1 cellular context compared by ENCODE assay signal in genomic region chr2:68387408-68388350, GRCh38.
TF ChIP-seq lines count a peak whose summit lies in the region.

No MANE protein-coding gene starts in this region.

TF ChIP-seq in GM12878, 131 proteins besides CTCF, POLR2A, EP300 and RAD21 (continued from another document and continues in another):
- TF ChIP-seq TBL1XR1 (IDR thresholded peaks at IDR 0.05; ENCODE audit: low read depth, low read length): peak; percentile 88
- peak; percentile 8; the same call in 1 of the 2 replicates for TF ChIP-seq IRF4 (IDR thresholded peaks at IDR 0.05; ENCODE audit: low read depth, low read length)
- no peak for TF ChIP-seq E2F8 (IDR thresholded peaks at IDR 0.05; ENCODE audit: low read depth, partially characterized antibody)
- TF ChIP-seq MAX (IDR thresholded peaks at IDR 0.05; ENCODE audit: low read depth, low read length): no peak; the same call in 1 of the 2 replicates
- no peak for TF ChIP-seq BRCA1 (IDR thresholded peaks at IDR 0.05; ENCODE audit: low read depth, low read length)
- no peak for TF ChIP-seq SUZ12 (IDR thresholded peaks at IDR 0.05; ENCODE audit: unreplicated experiment)
- no peak for TF ChIP-seq JUND (IDR thresholded peaks at IDR 0.05; ENCODE audit: low read depth, low read length)
- no peak for TF ChIP-seq PBX3 (IDR thresholded peaks at IDR 0.05; ENCODE audit: insufficient replicate concordance, low read depth, low read length)
- TF ChIP-seq KDM1A (IDR thresholded peaks at IDR 0.05; ENCODE audit: borderline replicate concordance): no peak
- peak; percentile 97 for TF ChIP-seq NFIC (IDR thresholded peaks at IDR 0.05; ENCODE audit: low read depth, low read length)
- peak; percentile 72 for TF ChIP-seq MTA2 (IDR thresholded peaks at IDR 0.05; ENCODE audit: low read depth)
- no peak for TF ChIP-seq SIX5 (IDR thresholded peaks at IDR 0.05; ENCODE audit: low read depth, low read length, severe bottlenecking)
- peak; percentile 23; the same call in 1 of the 2 replicates for TF ChIP-seq HDGF (IDR thresholded peaks at IDR 0.05)
- TF ChIP-seq NKRF (conservative IDR thresholded peaks at IDR 0.05): no peak
- TF ChIP-seq SKIL (IDR thresholded peaks at IDR 0.05; ENCODE audit: low read depth, poor library complexity, severe bottlenecking): peak; percentile 81
- TF ChIP-seq ZNF207 (IDR thresholded peaks at IDR 0.05; ENCODE audit: borderline replicate concordance): no peak; the same call in 1 of the 2 replicates
- 0 out of 2 replicates have a peak, but pooled peaks have one; percentile 17 for TF ChIP-seq RCOR1 (conservative IDR thresholded peaks at IDR 0.05; ENCODE audit: low read depth, low read length)
- no peak for TF ChIP-seq REST (IDR thresholded peaks at IDR 0.05; ENCODE audit: low read depth, low read length)
- TF ChIP-seq PML (IDR thresholded peaks at IDR 0.05; ENCODE audit: low read length): peak; percentile 83
- TF ChIP-seq HSF1 (IDR thresholded peaks at IDR 0.05; ENCODE audit: low read depth, low read length): no peak
- no peak for TF ChIP-seq ZSCAN29 (IDR thresholded peaks at IDR 0.05)
- TF ChIP-seq ZBTB4 (CRISPR knock-in tag; IDR thresholded peaks at IDR 0.05): peak; percentile 46; the same call in 1 of the 2 replicates
- no peak for TF ChIP-seq FOS (IDR thresholded peaks at IDR 0.05; ENCODE audit: borderline replicate concordance, extremely low read depth, insufficient read length)
- TF ChIP-seq BMI1 (IDR thresholded peaks at IDR 0.05; ENCODE audit: borderline replicate concordance): no peak
- TF ChIP-seq ZNF384 (IDR thresholded peaks at IDR 0.05; ENCODE audit: borderline replicate concordance, low read depth, low read length): peak; percentile 97
- no peak for TF ChIP-seq ATF3 (IDR thresholded peaks at IDR 0.05; ENCODE audit: borderline replicate concordance, extremely low read depth, low read depth, low read length)
- TF ChIP-seq BHLHE40 (IDR thresholded peaks at IDR 0.05; ENCODE audit: borderline replicate concordance in 1 of 2, low read depth in 2 of 2, low read length in 1 of 2): peak; percentile 27 to 40; a peak in 1 of 4 replicates
- peak in 1 of 2 experiments; percentile 82; a peak in 2 of 4 replicates for TF ChIP-seq ETV6 (conservative IDR thresholded peaks at IDR 0.05 in 1 of 2, IDR thresholded peaks at IDR 0.05 in 1 of 2; ENCODE audit: borderline replicate concordance in 1 of 2, low read depth in 1 of 2)
- TF ChIP-seq SP1 (IDR thresholded peaks at IDR 0.05; ENCODE audit: low read depth, low read length): peak; percentile 18
- TF ChIP-seq PRDM15 (CRISPR knock-in tag; IDR thresholded peaks at IDR 0.05): no peak; the same call in 1 of the 2 replicates
- TF ChIP-seq ZNF274 (IDR thresholded peaks at IDR 0.05; ENCODE audit: insufficient read depth, insufficient read length): no peak
- no peak for TF ChIP-seq KAT2A (conservative IDR thresholded peaks at IDR 0.05; ENCODE audit: control insufficient read depth, low read depth, low read length)
- no peak for TF ChIP-seq EZH2 (IDR thresholded peaks at IDR 0.05; ENCODE audit: borderline replicate concordance, control insufficient read depth, low read depth, low read length)
